24 cellular contexts compared by ENCODE assay signal in genomic region chr3:164459526-164460151, GRCh38.
DNase-seq lines count a peak whose midpoint lies in the region; ATAC-seq, FAIRE-seq and TF ChIP-seq lines count a peak whose summit lies in the region.
"Had no signal": no experiment of that assay in that cellular context is flagged by ENCODE, and none has a peak within 500 bp of the region (broad histone marks: within the 10 kb centered on the region; RNA-seq: fewer than 3 reads in every experiment).

No MANE protein-coding gene starts in this region.

- TF ChIP-seq CTCF in GM23338 (conservative IDR thresholded peaks at IDR 0.05; ENCODE audit: low read depth in 2 of 2) (no peak), MM.1S (IDR thresholded peaks at IDR 0.05; ENCODE audit: low read length) (no peak), hepatocyte (IDR thresholded peaks at IDR 0.05; ENCODE audit: poor library complexity) (no peak)

- H3K4me3 ChIP-seq in GM23338 (no peak overlapping the region), MM.1S (ENCODE audit: low read length) (no peak overlapping the region), SJSA1 (no peak overlapping the region), hepatocyte (no peak overlapping the region), small intestine (ENCODE audit: low read depth in 1 of 2, low read length in 2 of 2) (no peak overlapping the region)
- H3K4me3 ChIP-seq: prostate gland, transverse colon had no signal

- H3K27me3 ChIP-seq in GM23338 (ENCODE audit: insufficient read depth), result no peaks in the 10 kb centered on the region
- H3K27me3 ChIP-seq in MM.1S (replicated peaks; ENCODE audit: insufficient read depth, low read length), result no peaks in the 10 kb centered on the region
- no peaks in the 10 kb centered on the region for H3K27me3 ChIP-seq in SJSA1 (replicated peaks)
- H3K27me3 ChIP-seq in hepatocyte, result no peaks in the 10 kb centered on the region
- no peaks in the 10 kb centered on the region for H3K27me3 ChIP-seq in small intestine (ENCODE audit: control insufficient read depth in 2 of 2, insufficient read depth in 2 of 2, low read length in 2 of 2)
- H3K27me3 ChIP-seq: heart left ventricle, transverse colon had no signal

- H3K79me2 ChIP-seq in GM23338 (replicated peaks; ENCODE audit: insufficient read depth) (no peaks in the 10 kb centered on the region), MM.1S (ENCODE audit: low read length) (no peaks in the 10 kb centered on the region), hepatocyte (no peaks in the 10 kb centered on the region)

- H3K27ac ChIP-seq in GM23338 (ENCODE audit: low read depth) (no peak overlapping the region), MM.1S (ENCODE audit: low read length) (no peak overlapping the region), SJSA1 (peak overlapping the region; percentile 57; the same call in 1 of the 2 replicates), hepatocyte (peak overlapping the region; percentile 14), small intestine (ENCODE audit: low read depth in 1 of 2, low read length in 1 of 2) (no peak overlapping the region)
- H3K27ac ChIP-seq: heart left ventricle, prostate gland, transverse colon had no signal

- H3K9me2 ChIP-seq in GM23338 (ENCODE audit: insufficient read depth), result no peaks in the 10 kb centered on the region
- H3K9me2 ChIP-seq in MM.1S (replicated peaks; ENCODE audit: insufficient read depth, low read length), result no peaks in the 10 kb centered on the region
- no peaks in the 10 kb centered on the region for H3K9me2 ChIP-seq in hepatocyte (replicated peaks; ENCODE audit: insufficient read depth)

- H2AFZ ChIP-seq in GM23338 (peak overlapping the region; percentile 61; the same call in 1 of the 2 replicates), MM.1S (ENCODE audit: low read length) (no peak overlapping the region), hepatocyte (peak overlapping the region; percentile 29)

- no peak for FAIRE-seq in small intestine (lab: Jason Lieb, UNC)
- FAIRE-seq: GM12891 had no signal

- H3K4me2 ChIP-seq in GM23338 (no peak overlapping the region), MM.1S (ENCODE audit: low read depth, low read length) (0 out of 2 replicates have a peak overlapping the region, but pooled peaks have one; percentile 4), hepatocyte (peak overlapping the region; percentile 24)

- H4K20me1 ChIP-seq in GM23338 (replicated peaks; ENCODE audit: insufficient read depth) (no peaks in the 10 kb centered on the region), MM.1S (ENCODE audit: insufficient read depth, low read length) (no peaks in the 10 kb centered on the region), hepatocyte (ENCODE audit: insufficient read depth, poor library complexity, severe bottlenecking) (no peaks in the 10 kb centered on the region)

- H3K9ac ChIP-seq in MM.1S (ENCODE audit: low read length), result no peak overlapping the region

- H3K4me3 Mint-ChIP-seq in GM23338, result no peak overlapping the region
- H3K4me3 Mint-ChIP-seq: natural killer cell; stimulated activated naive B cell treated with anti-CD40 and anti-IgM and Interleukin-4, amounts not matched to agents 10 μg/mL and 1 μg/mL and 100 μg/mL, for 72 hours had no signal

- no peaks in the 10 kb centered on the region; the same call in 2 of the 3 replicates for H3K9me3 Mint-ChIP-seq in GM23338

- H3K4me1 ChIP-seq in GM23338 (ENCODE audit: insufficient read depth) (no peaks in the 10 kb centered on the region), MM.1S (ENCODE audit: low read length) (peaks cover 12% of the 10 kb centered on the region), SJSA1 (replicated peaks) (peaks cover 3% of the 10 kb centered on the region; the same call in 1 of the 2 replicates), hepatocyte (ENCODE audit: insufficient read depth) (no peaks in the 10 kb centered on the region), small intestine (ENCODE audit: control insufficient read depth in 2 of 2, insufficient read depth in 1 of 2, low read depth in 1 of 2, low read length in 1 of 2) (no peaks in the 10 kb centered on the region)
- H3K4me1 ChIP-seq: heart left ventricle, prostate gland, transverse colon had no signal

- H3K27me3 Mint-ChIP-seq in GM23338 (ENCODE audit: insufficient read depth, low read depth, poor library complexity), result no peaks in the 10 kb centered on the region
- H3K27me3 Mint-ChIP-seq: stimulated activated naive B cell treated with anti-CD40 and anti-IgM and Interleukin-4, amounts not matched to agents 10 μg/mL and 1 μg/mL and 100 μg/mL, for 72 hours had no signal

- DNase-seq in GM23338 (ENCODE audit: low spot score) (peak; percentile 18), MM.1S (no peak), SJSA1 (ENCODE audit: low read depth in 1 of 2, low spot score in 2 of 2) (no peak), hepatocyte (ENCODE audit: low spot score) (peak; percentile 24), small intestine (no peak), occipital lobe (lab: John Stamatoyannopoulos, UW) (no peak)
- DNase-seq: Calu3; central memory CD4-positive, alpha-beta T cell; effector CD4-positive, alpha-beta T cell; GDM1; islet precursor cell; KG1; natural killer cell; NCI-H1436 treated with DMSO at 0.1 percent for 48 hours; NK-92 treated with Interleukin-12 subunit alpha and Interleukin-12 subunit beta, amount 100 ng/mL, for 24 hours; SHP77; stimulated activated naive B cell treated with anti-CD40 and anti-IgM and Interleukin-4, amounts not matched to agents 10 μg/mL and 1 μg/mL and 100 μg/mL, for 72 hours; transverse colon had no signal

- no peak for ATAC-seq in GM23338
- no peak for ATAC-seq in HG03175 (IDR thresholded peaks at IDR 0.05; ENCODE audit: unreplicated experiment)
- no peak for ATAC-seq in GM21786 (IDR thresholded peaks at IDR 0.05; ENCODE audit: unreplicated experiment)
- ATAC-seq: activated CD4-positive, CD25-positive, alpha-beta regulatory T cell treated with anti-CD3 and anti-CD28 coated beads, Interleukin-2, amount 50 U/mL, for 24 hours; heart left ventricle; natural killer cell; stimulated activated naive B cell treated with anti-CD40 and anti-IgM and Interleukin-4, amounts not matched to agents 10 μg/mL and 1 μg/mL and 100 μg/mL, for 72 hours had no signal

- no peak overlapping the region for H3K27ac Mint-ChIP-seq in GM23338
- H3K27ac Mint-ChIP-seq: natural killer cell; stimulated activated naive B cell treated with anti-CD40 and anti-IgM and Interleukin-4, amounts not matched to agents 10 μg/mL and 1 μg/mL and 100 μg/mL, for 72 hours had no signal

- H3K36me3 Mint-ChIP-seq in GM23338 (ENCODE audit: low read depth), result no peaks in the 10 kb centered on the region
- H3K36me3 Mint-ChIP-seq: natural killer cell; stimulated activated naive B cell treated with anti-CD40 and anti-IgM and Interleukin-4, amounts not matched to agents 10 μg/mL and 1 μg/mL and 100 μg/mL, for 72 hours had no signal

- no peaks in the 10 kb centered on the region for H3F3A ChIP-seq in GM23338 (replicated peaks; ENCODE audit: low read depth)
- H3F3A ChIP-seq in MM.1S (ENCODE audit: insufficient read depth, low read length), result peaks cover 11% of the 10 kb centered on the region; the same call in 1 of the 2 replicates

- H3K36me3 ChIP-seq in GM23338 (ENCODE audit: insufficient read depth) (no peaks in the 10 kb centered on the region), MM.1S (replicated peaks; ENCODE audit: insufficient read depth, low read length) (no peaks in the 10 kb centered on the region), SJSA1 (no peaks in the 10 kb centered on the region), hepatocyte (replicated peaks; ENCODE audit: insufficient read depth, low read depth) (no peaks in the 10 kb centered on the region), small intestine (ENCODE audit: control insufficient read depth in 2 of 2, insufficient read depth in 2 of 2, low read length in 2 of 2) (no peaks in the 10 kb centered on the region)
- H3K36me3 ChIP-seq: heart left ventricle, prostate gland, transverse colon had no signal

- no peaks in the 10 kb centered on the region for H3K9me3 ChIP-seq in MM.1S (replicated peaks; ENCODE audit: insufficient read depth, low read length)
- no peaks in the 10 kb centered on the region for H3K9me3 ChIP-seq in SJSA1 (replicated peaks)
- no peaks in the 10 kb centered on the region for H3K9me3 ChIP-seq in hepatocyte (ENCODE audit: low read depth)
- no peaks in the 10 kb centered on the region for H3K9me3 ChIP-seq in small intestine (ENCODE audit: control insufficient read depth, low read depth)
- H3K9me3 ChIP-seq: prostate gland, transverse colon had no signal

- 53% methylated on average over 4 of the region's 4 CpGs for WGBS in hepatocyte (ENCODE audit: low lambda C conversion rate, missing lambda C conversion rate)
- 26 to 63% (median 44%) methylated on average over 4 of the region's 4 CpGs for WGBS in small intestine, 3 donors

- H3K4me1 Mint-ChIP-seq in GM23338, result peaks cover 4% of the 10 kb centered on the region; the same call in 2 of the 3 replicates
- H3K4me1 Mint-ChIP-seq: natural killer cell; stimulated activated naive B cell treated with anti-CD40 and anti-IgM and Interleukin-4, amounts not matched to agents 10 μg/mL and 1 μg/mL and 100 μg/mL, for 72 hours had no signal

Comparison
In these comparisons a context has a peak if more than half of its experiments do, and no peak if none do; other contexts are left out.
1. DNase-seq: peak in GM23338 (single experiment) and hepatocyte (single experiment); none in MM.1S (single experiment), SJSA1 (0 of 2), small intestine (single experiment) and occipital lobe (single experiment).
2. H3K27ac ChIP-seq: peak in SJSA1 (single experiment) and hepatocyte (single experiment); none in GM23338 (single experiment), MM.1S (single experiment) and small intestine (0 of 2).